Comparison of ENCODE assay signal across 8 cellular contexts in the genomic region with DNA sequence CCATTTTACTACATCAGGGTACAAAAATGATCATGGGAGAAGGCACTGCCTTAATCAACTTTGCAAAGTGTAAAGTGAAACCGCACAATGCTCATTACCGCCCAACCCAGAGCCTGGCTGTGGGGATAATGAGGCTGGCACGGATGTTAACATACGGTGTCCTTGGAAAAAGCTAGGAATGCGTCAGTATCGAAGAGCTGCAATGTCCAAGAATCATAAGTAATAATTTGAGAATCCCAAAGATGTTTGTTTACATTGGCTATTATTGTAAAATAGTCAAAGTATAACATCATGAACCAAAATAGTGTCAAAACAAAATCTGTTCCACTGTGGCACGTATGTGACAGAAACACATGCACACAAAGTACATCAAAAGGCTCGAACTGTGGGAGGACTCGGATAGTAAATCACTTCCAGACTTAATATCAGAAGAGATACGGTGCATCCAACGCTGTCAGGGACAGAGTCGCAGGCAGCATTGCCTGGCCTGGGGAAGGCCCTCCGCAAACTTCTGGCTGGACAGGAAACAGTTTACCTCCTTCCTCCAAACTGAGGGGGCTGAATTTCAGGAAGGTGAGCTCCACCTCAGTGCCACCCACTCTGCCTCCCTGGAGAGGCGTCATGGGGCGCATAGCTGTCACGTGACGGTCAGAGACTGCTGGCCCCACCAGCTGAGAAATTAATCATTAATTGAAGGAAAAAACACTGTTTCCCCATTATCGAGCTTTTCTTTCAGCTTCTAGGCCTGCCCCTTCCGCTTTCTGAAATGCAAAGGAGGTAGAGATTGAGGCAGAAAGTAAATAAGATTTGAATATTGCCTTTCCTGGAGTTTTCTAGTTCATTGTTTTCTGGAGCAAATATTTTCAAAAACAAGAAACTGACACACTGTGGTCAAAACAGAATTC. TPM values are rescaled to one million over a fixed set of nuclear protein-coding genes. Genes with fewer than 3 reads are reported as not detected.
DNase-seq lines count a peak whose midpoint lies in the region; ATAC-seq and TF ChIP-seq lines count a peak whose summit lies in the region.

No MANE protein-coding gene starts in this region.

- H3K27ac ChIP-seq in VCaP (peak overlapping the region; percentile 91), ovary (peak overlapping the region; percentile 17 to 97)

- H3K9me3 ChIP-seq in ovary, result no peaks in the 10 kb centered on the region

- peak overlapping the region; percentile 38 for H3K4me3 ChIP-seq in ovary

- intact Hi-C loops in ovary (cut with DNase I), result loop anchor here in 3 of 4 donors (5.0 to 10.0 kb wide), 8 partner anchors 143 to 1255 kb away; no protein-coding TSS in a partner anchor

- ATAC-seq in GM18867 (IDR thresholded peaks at IDR 0.05; ENCODE audit: unreplicated experiment), result no peak
- ATAC-seq in GM21737 (IDR thresholded peaks at IDR 0.05; ENCODE audit: unreplicated experiment), result no peak

- 6 to 7% (median 7%) methylated on average over 19 of the region's 19 CpGs for WGBS in ovary, 3 donors

- H3K36me3 ChIP-seq in ovary, result no peaks in the 10 kb centered on the region

- H3K27me3 ChIP-seq in ovary, result no peaks in the 10 kb centered on the region

- H3K4me1 ChIP-seq in ovary (ENCODE audit: insufficient read depth), result peaks cover 2% of the 10 kb centered on the region

- no peak for TF ChIP-seq EP300 in ovary (IDR thresholded peaks at IDR 0.05)

- DNase-seq in DMS 273 (lab: John Stamatoyannopoulos, UW; ENCODE audit: unreplicated experiment) (peak; percentile 88), M059J (ENCODE audit: low read depth) (peak; percentile 55), foreskin melanocyte (peak; percentile 35), ovary (peak in 4 of 5 donors; percentile 28 to 53 (median 42)), SW 1271 (lab: John Stamatoyannopoulos, UW) (no peak)

- TF ChIP-seq POLR2A in ovary (IDR thresholded peaks at IDR 0.05), result no peak

- no peak for TF ChIP-seq CTCF in VCaP (conservative IDR thresholded peaks at IDR 0.05)
- TF ChIP-seq CTCF in ovary (IDR thresholded peaks at IDR 0.05), result no peak

RNA-seq across cellular contexts. Expression of a gene that starts 1.8 kb away (rescaled TPM):
- 95.4 and 167 TPM in 2 replicates for total RNA-seq in M059J (2014; rRNA removed; shearing (Covaris generic))
- total RNA-seq in ovary, result 100 to 1,000 TPM in 5 of 7 donors, 10 to 100 TPM in 2; 68.5 to 897 (median 168) TPM
- 100 to 1,000 TPM; 111 to 315 TPM for polyA plus RNA-seq in ovary

Comparison
In these comparisons a context has a peak if more than half of its experiments do, and no peak if none do; other contexts are left out.
1. DNase-seq: peak in DMS 273 (single experiment), M059J (single experiment), foreskin melanocyte (single experiment) and ovary (4 of 5); none in SW 1271 (0 of 2).